ENCODE assay signal across 1 cellular context in genomic region chr14:52998376-52999010, GRCh38.
TF ChIP-seq lines count a peak whose summit lies in the region.

No MANE protein-coding gene starts in this region.

TF ChIP-seq in IMR-90, 13 proteins besides CTCF, POLR2A, EP300 and RAD21:
- TF ChIP-seq CEBPB (IDR thresholded peaks at IDR 0.05; ENCODE audit: low read depth, low read length) = 0 out of 2 replicates have a peak, but pooled peaks have one; percentile 21
- TF ChIP-seq NFE2L2 (IDR thresholded peaks at IDR 0.05; ENCODE audit: low read depth, low read length) = 0 out of 2 replicates have a peak, but pooled peaks have one; percentile 6
- no peak for TF ChIP-seq RCOR1 (IDR thresholded peaks at IDR 0.05; ENCODE audit: insufficient replicate concordance, low read length)
- TF ChIP-seq SMC3 (IDR thresholded peaks at IDR 0.05; ENCODE audit: low read depth, low read length) = no peak
- no peak for TF ChIP-seq RFX5 (IDR thresholded peaks at IDR 0.05; ENCODE audit: low read depth, low read length)
- TF ChIP-seq CHD1 (IDR thresholded peaks at IDR 0.05; ENCODE audit: low read depth, low read length) = no peak
TF ChIP-seq in IMR-90: peak in this region for 2.
